ENCODE assay signal across 23 cellular contexts in the genomic region with DNA sequence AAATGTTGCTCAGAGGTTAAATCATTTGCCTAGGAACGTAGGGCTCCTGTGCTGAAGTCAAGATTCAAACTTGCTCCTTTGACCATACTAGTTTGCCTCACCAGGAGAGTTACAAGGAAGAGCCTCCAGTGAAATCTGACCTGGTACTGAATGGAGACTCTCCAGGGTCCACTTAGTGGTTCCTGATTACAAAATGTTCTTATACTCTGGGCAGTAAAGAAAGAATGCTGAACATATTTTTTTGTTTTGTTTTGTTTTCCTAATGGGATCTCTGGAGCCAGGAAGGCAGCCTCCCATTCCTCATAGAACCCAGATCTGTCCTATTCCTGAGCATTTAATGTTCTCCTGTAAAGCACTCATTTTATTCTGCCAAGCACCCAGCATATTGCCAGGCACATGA.
"Had no signal": no experiment of that assay in that cellular context is flagged by ENCODE, and none has a peak within 500 bp of the region (broad histone marks: within the 10 kb centered on the region; RNA-seq: fewer than 3 reads in every experiment).

No MANE protein-coding gene starts in this region.

- H3K27ac ChIP-seq: body of pancreas, colonic mucosa, dorsolateral prefrontal cortex, uterus had no signal

- H3K9me3 ChIP-seq: body of pancreas, colonic mucosa, uterus had no signal

- H3K4me3 ChIP-seq: body of pancreas, colonic mucosa, dorsolateral prefrontal cortex, skin epidermis, uterus had no signal

- H3K4me1 ChIP-seq: body of pancreas, colonic mucosa, uterus had no signal

- DNase-seq: activated CD4-positive, alpha-beta memory T cell treated with anti-CD3 and anti-CD28 coated beads, Interleukin-2, amount 10 ng/mL, durations not matched to agents 7 days and 5 days; activated CD4-positive, alpha-beta T cell treated with anti-CD3 and anti-CD28 coated beads for 1 hour; activated CD4-positive, alpha-beta T cell treated with anti-CD3 and anti-CD28 coated beads, Interleukin-2, amount 10 ng/mL, durations not matched to agents 7 days and 5 days; activated T-cell treated with anti-CD3 and anti-CD28 coated beads, Interleukin-2, amount 50 U/mL, for 4 hours; aorta; body of pancreas; cerebellar nuclear complex; colonic mucosa; dorsolateral prefrontal cortex; effector memory CD4-positive, alpha-beta T cell; head of caudate nucleus; hippocampal formation; left cardiac atrium; left ventricle myocardium superior; posterior cingulate gyrus; right cardiac atrium; stimulated activated CD4-positive, alpha-beta T cell treated with anti-CD3 and anti-CD28 coated beads, Interleukin-12 subunit alpha, Interleukin-12 subunit beta, amount 100 ng/mL, for 4 hours; stimulated activated CD4-positive, alpha-beta T cell treated with anti-CD3 and anti-CD28 coated beads, Interleukin-4, amount 100 ng/mL, for 1 hour; stimulated activated naive CD8-positive, alpha-beta T cell treated with anti-CD3 and anti-CD28 coated beads, Interleukin-15, Interleukin-2, amounts not matched to agents 100 U/mL and 50 U/mL, for 24 hours; T-helper 2 cell; uterus had no signal

- H3K36me3 ChIP-seq: colonic mucosa, uterus had no signal

- ATAC-seq: activated T-cell treated with anti-CD3 and anti-CD28 coated beads, Interleukin-2, amount 50 U/mL, for 4 hours; body of pancreas; left cardiac atrium; left ventricle myocardium superior; right cardiac atrium; stimulated activated naive CD8-positive, alpha-beta T cell treated with anti-CD3 and anti-CD28 coated beads, Interleukin-15, Interleukin-2, amounts not matched to agents 100 U/mL and 50 U/mL, for 24 hours; WTC11 had no signal

- H3K27me3 ChIP-seq: body of pancreas, colonic mucosa, uterus had no signal
